28 cellular contexts compared by ENCODE assay signal in the genomic region with DNA sequence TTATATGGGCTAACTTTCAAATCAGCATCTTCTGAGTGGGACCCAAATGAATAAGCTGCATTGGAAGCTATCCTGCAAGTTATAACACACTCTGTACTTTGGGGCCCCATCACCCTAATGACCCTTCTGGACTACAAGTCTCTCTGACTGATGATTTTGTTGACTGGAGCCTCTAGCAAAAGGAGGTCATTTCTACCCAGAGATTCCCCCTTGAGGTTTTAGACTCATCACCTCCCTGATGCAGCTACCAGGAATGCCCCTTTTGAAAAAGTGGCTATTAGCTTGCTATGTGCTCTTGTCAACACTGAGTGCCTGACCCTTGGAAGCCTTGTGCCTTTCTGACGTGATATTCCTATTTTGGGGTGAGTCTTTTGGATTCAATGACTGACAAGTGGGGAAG.
"Had no signal": no experiment of that assay in that cellular context is flagged by ENCODE, and none has a peak within 500 bp of the region (broad histone marks: within the 10 kb centered on the region; RNA-seq: fewer than 3 reads in every experiment).

No MANE protein-coding gene starts in this region.

- H3K36me3 Mint-ChIP-seq: activated naive CD4-positive, alpha-beta T cell treated with anti-CD3 and anti-CD28 coated beads, Interleukin-2, amount 10 ng/mL, durations not matched to agents 7 days and 5 days; mesothelial cell of epicardium; naive B cell had no signal

- H3K27me3 Mint-ChIP-seq: activated CD4-positive, alpha-beta T cell treated with anti-CD3 and anti-CD28 coated beads, Interleukin-2, amount 10 ng/mL, durations not matched to agents 7 days and 5 days; activated CD8-positive, alpha-beta memory T cell treated with anti-CD3 and anti-CD28 coated beads, Interleukin-2, amount 10 ng/mL, durations not matched to agents 7 days and 5 days; activated naive CD4-positive, alpha-beta T cell treated with anti-CD3 and anti-CD28 coated beads, Interleukin-2, amount 10 ng/mL, durations not matched to agents 7 days and 5 days; effector memory CD8-positive, alpha-beta T cell; naive B cell; progenitor cell of endocrine pancreas had no signal

- H3K27ac Mint-ChIP-seq: activated CD4-positive, alpha-beta T cell treated with anti-CD3 and anti-CD28 coated beads, Interleukin-2, amount 10 ng/mL, durations not matched to agents 7 days and 5 days; activated CD8-positive, alpha-beta memory T cell treated with anti-CD3 and anti-CD28 coated beads, Interleukin-2, amount 10 ng/mL, durations not matched to agents 7 days and 5 days; activated CD8-positive, alpha-beta T cell treated with anti-CD3 and anti-CD28 coated beads, Interleukin-2, amount 10 ng/mL, durations not matched to agents 7 days and 5 days; activated naive CD4-positive, alpha-beta T cell treated with anti-CD3 and anti-CD28 coated beads, Interleukin-2, amount 10 ng/mL, durations not matched to agents 7 days and 5 days; activated T-cell treated with anti-CD3 and anti-CD28 coated beads, Interleukin-2, amount 50 U/mL, for 72 hours; effector memory CD8-positive, alpha-beta T cell; immature natural killer cell; mesothelial cell of epicardium; naive B cell; nephron progenitor cell; progenitor cell of endocrine pancreas; T-helper 1 cell treated with Interleukin-12 subunit alpha and Interleukin-12 subunit beta and Interleukin-4 antibody, amounts not matched to agents 30 μg/mL and 1 μg/mL, for 36 hours; WTC11 had no signal

- ATAC-seq: activated CD8-positive, alpha-beta memory T cell treated with anti-CD3 and anti-CD28 coated beads, Interleukin-2, amount 10 ng/mL, durations not matched to agents 7 days and 5 days; activated CD8-positive, alpha-beta T cell treated with anti-CD3 and anti-CD28 coated beads, Interleukin-2, amount 10 ng/mL, durations not matched to agents 7 days and 5 days; effector memory CD8-positive, alpha-beta T cell; heart left ventricle; left colon; right lobe of liver; WTC11 had no signal

- H3K9me3 Mint-ChIP-seq: activated naive CD4-positive, alpha-beta T cell treated with anti-CD3 and anti-CD28 coated beads, Interleukin-2, amount 10 ng/mL, durations not matched to agents 7 days and 5 days; effector memory CD8-positive, alpha-beta T cell; mesothelial cell of epicardium; naive B cell; T-helper 1 cell treated with Interleukin-12 subunit alpha and Interleukin-12 subunit beta and Interleukin-4 antibody, amounts not matched to agents 30 μg/mL and 1 μg/mL, for 36 hours had no signal

- H3K4me3 Mint-ChIP-seq: activated CD4-positive, alpha-beta T cell treated with anti-CD3 and anti-CD28 coated beads, Interleukin-2, amount 10 ng/mL, durations not matched to agents 7 days and 5 days; activated CD8-positive, alpha-beta memory T cell treated with anti-CD3 and anti-CD28 coated beads, Interleukin-2, amount 10 ng/mL, durations not matched to agents 7 days and 5 days; activated CD8-positive, alpha-beta T cell treated with anti-CD3 and anti-CD28 coated beads, Interleukin-2, amount 10 ng/mL, durations not matched to agents 7 days and 5 days; activated naive CD4-positive, alpha-beta T cell treated with anti-CD3 and anti-CD28 coated beads, Interleukin-2, amount 10 ng/mL, durations not matched to agents 7 days and 5 days; activated T-cell treated with anti-CD3 and anti-CD28 coated beads, Interleukin-2, amount 50 U/mL, for 72 hours; effector memory CD8-positive, alpha-beta T cell; immature natural killer cell; mesothelial cell of epicardium; naive B cell; nephron progenitor cell; T-helper 1 cell treated with Interleukin-12 subunit alpha and Interleukin-12 subunit beta and Interleukin-4 antibody, amounts not matched to agents 30 μg/mL and 1 μg/mL, for 36 hours; WTC11 had no signal

- H3K4me1 Mint-ChIP-seq: activated CD4-positive, alpha-beta T cell treated with anti-CD3 and anti-CD28 coated beads, Interleukin-2, amount 10 ng/mL, durations not matched to agents 7 days and 5 days; activated CD8-positive, alpha-beta memory T cell treated with anti-CD3 and anti-CD28 coated beads, Interleukin-2, amount 10 ng/mL, durations not matched to agents 7 days and 5 days; activated naive CD4-positive, alpha-beta T cell treated with anti-CD3 and anti-CD28 coated beads, Interleukin-2, amount 10 ng/mL, durations not matched to agents 7 days and 5 days; naive B cell; WTC11 had no signal

- DNase-seq: activated CD4-positive, alpha-beta T cell treated with anti-CD3 and anti-CD28 coated beads for 1 hour; activated CD4-positive, alpha-beta T cell treated with anti-CD3 and anti-CD28 coated beads, Interleukin-2, amount 10 ng/mL, durations not matched to agents 7 days and 5 days; activated CD8-positive, alpha-beta memory T cell treated with anti-CD3 and anti-CD28 coated beads, Interleukin-2, amount 10 ng/mL, durations not matched to agents 7 days and 5 days; activated CD8-positive, alpha-beta T cell treated with anti-CD3 and anti-CD28 coated beads, Interleukin-2, amount 10 ng/mL, durations not matched to agents 7 days and 5 days; activated effector memory CD4-positive, alpha-beta T cell treated with Interleukin-2 at 50 U/mL for 16 hours; activated naive CD4-positive, alpha-beta T cell treated with anti-CD3 and anti-CD28 coated beads, Interleukin-2, amount 10 ng/mL, durations not matched to agents 7 days and 5 days; activated T-cell treated with anti-CD3 and anti-CD28 coated beads, Interleukin-2, amount 50 U/mL, for 72 hours; amygdala; caudate nucleus; cortex of kidney; effector memory CD8-positive, alpha-beta T cell; erythroblast; heart left ventricle; hypothalamus; immature natural killer cell; kidney; left colon; mammary epithelial cell; naive B cell; nephron progenitor cell; right lobe of liver; stimulated activated CD4-positive, alpha-beta T cell treated with anti-CD3 and anti-CD28 coated beads, Interleukin-12 subunit alpha, Interleukin-12 subunit beta, amount 100 ng/mL, for 4 hours; stimulated activated CD4-positive, alpha-beta T cell treated with anti-CD3 and anti-CD28 coated beads, Interleukin-4, amount 100 ng/mL, for 1 hour; T-helper 9 cell had no signal
